In genomic region chr15:100732359-100733055, GRCh38 we compare ENCODE assay signal across 18 cellular contexts.
DNase-seq lines count a peak whose midpoint lies in the region; ATAC-seq and TF ChIP-seq lines count a peak whose summit lies in the region.
"Had no signal": no experiment of that assay in that cellular context is flagged by ENCODE, and none has a peak within 500 bp of the region (broad histone marks: within the 10 kb centered on the region; RNA-seq: fewer than 3 reads in every experiment).

No MANE protein-coding gene starts in this region.

- peak overlapping the region; percentile 63 for H3K4me2 ChIP-seq in PC-9

- H3K4me3 ChIP-seq in Caco-2 (ENCODE audit: low read depth, low read length) (no peak overlapping the region), PC-9 (0 out of 2 replicates have a peak overlapping the region, but pooled peaks have one; percentile 15)
- H3K4me3 ChIP-seq: adrenal gland, coronary artery, left ventricle myocardium inferior, right atrium auricular region, thyroid gland had no signal

- no peaks in the 10 kb centered on the region for H3K79me2 ChIP-seq in PC-9 (ENCODE audit: low read depth)

- no peak for TF ChIP-seq CTCF in Caco-2 (IDR thresholded peaks at IDR 0.05; ENCODE audit: insufficient read depth in 1 of 2, low read depth in 1 of 2, low read length in 1 of 2, severe bottlenecking in 1 of 2, unreplicated experiment in 1 of 2)
- TF ChIP-seq CTCF in PC-9 (conservative IDR thresholded peaks at IDR 0.05) = no peak
- TF ChIP-seq CTCF in endothelial cell (IDR thresholded peaks at IDR 0.05; ENCODE audit: unreplicated experiment) = no peak
- TF ChIP-seq CTCF in osteocyte (IDR thresholded peaks at IDR 0.05) = no peak

- H3K9me3 Mint-ChIP-seq in Caco-2 (ENCODE audit: unreplicated experiment) = peaks cover 10% of the 10 kb centered on the region
- H3K9me3 Mint-ChIP-seq in endothelial cell (ENCODE audit: unreplicated experiment) = no peaks in the 10 kb centered on the region
- H3K9me3 Mint-ChIP-seq in osteocyte (ENCODE audit: unreplicated experiment) = no peaks in the 10 kb centered on the region

- H3K9me2 ChIP-seq in PC-9 (ENCODE audit: insufficient read depth) = no peaks in the 10 kb centered on the region

- intact Hi-C loops in Caco-2 (cut with micrococcal nuclease; ENCODE audit: unreplicated experiment) (loop anchor here (1.0 to 5.0 kb wide), 2 partner anchors 10 to 140 kb away; no protein-coding TSS in a partner anchor), PC-9 (cut with micrococcal nuclease; ENCODE audit: unreplicated experiment) (loop anchor here (1.0 to 2.0 kb wide), 2 partner anchors 19 to 26 kb away; no protein-coding TSS in a partner anchor)

- no peak for ATAC-seq in GM18868 (IDR thresholded peaks at IDR 0.05; ENCODE audit: unreplicated experiment)
- ATAC-seq in GM18870 (IDR thresholded peaks at IDR 0.05; ENCODE audit: unreplicated experiment) = no peak
- ATAC-seq: naive thymus-derived CD4-positive, alpha-beta T cell had no signal

- H3K4me1 ChIP-seq in Caco-2 (peaks cover 23% of the 10 kb centered on the region), PC-9 (replicated peaks; ENCODE audit: insufficient read depth) (peaks cover 33% of the 10 kb centered on the region)
- H3K4me1 ChIP-seq: adrenal gland had no signal

- H3F3A ChIP-seq in PC-9 (ENCODE audit: insufficient read depth, low read depth) = peaks cover 39% of the 10 kb centered on the region

- peak overlapping the region; percentile 92 for H3K27ac ChIP-seq in PC-9
- H3K27ac ChIP-seq: adrenal gland, coronary artery, left ventricle myocardium inferior, right atrium auricular region, thyroid gland had no signal

- H3K9me3 ChIP-seq in Caco-2 (no peaks in the 10 kb centered on the region; the same call in 1 of the 2 replicates), PC-9 (ENCODE audit: insufficient read depth, low read depth) (no peaks in the 10 kb centered on the region)
- H3K9me3 ChIP-seq: adrenal gland, left ventricle myocardium inferior, right atrium auricular region, thyroid gland had no signal

- H3K4me3 Mint-ChIP-seq in Caco-2 (ENCODE audit: unreplicated experiment) = no peak overlapping the region
- H3K4me3 Mint-ChIP-seq in endothelial cell (ENCODE audit: unreplicated experiment) = no peak overlapping the region
- no peak overlapping the region for H3K4me3 Mint-ChIP-seq in osteocyte (ENCODE audit: unreplicated experiment)
- H3K4me3 Mint-ChIP-seq: naive thymus-derived CD4-positive, alpha-beta T cell had no signal

- BruUV-seq in Caco-2 (replicated peaks; lab: Mats Ljungman, UMichigan) (no TSS peak), PC-9 (replicated peaks; lab: Mats Ljungman, UMichigan) (TSS peak; percentile 90)

- POLR2A ChIA-PET in Caco-2 (lab: Charles Lee) (no interaction called here), PC-9 (lab: Charles Lee; ENCODE audit: unreplicated experiment) (interaction anchor here (0.5 to 0.7 kb wide), 4 partner anchors 11 to 185 kb away, joined by 3 to 7 read pairs (median 4); no protein-coding TSS in a partner anchor)

- no peaks in the 10 kb centered on the region for H4K20me1 ChIP-seq in PC-9 (ENCODE audit: insufficient read depth)

- CTCF ChIA-PET in Caco-2 (lab: Charles Lee) = interaction anchor here (0.9 kb wide), 1 partner anchor 140 kb away, joined by 3 read pairs; no protein-coding TSS in a partner anchor
- CTCF ChIA-PET in PC-9 (lab: Charles Lee) = no interaction called here

- H3K4me1 Mint-ChIP-seq in Caco-2 (ENCODE audit: low read depth, unreplicated experiment) (peaks cover 32% of the 10 kb centered on the region), endothelial cell (ENCODE audit: unreplicated experiment) (peaks cover 24% of the 10 kb centered on the region), osteocyte (ENCODE audit: unreplicated experiment) (peaks cover 18% of the 10 kb centered on the region)

- H3K27ac Mint-ChIP-seq in Caco-2 (ENCODE audit: unreplicated experiment) = peak overlapping the region; percentile 94
- peak overlapping the region; percentile 57 for H3K27ac Mint-ChIP-seq in endothelial cell (ENCODE audit: unreplicated experiment)
- peak overlapping the region; percentile 31 for H3K27ac Mint-ChIP-seq in osteocyte (ENCODE audit: unreplicated experiment)
- H3K27ac Mint-ChIP-seq: naive thymus-derived CD4-positive, alpha-beta T cell had no signal

- H3K27me3 Mint-ChIP-seq in Caco-2 (ENCODE audit: insufficient read depth, unreplicated experiment) (no peaks in the 10 kb centered on the region), endothelial cell (ENCODE audit: unreplicated experiment) (peaks cover 5% of the 10 kb centered on the region), osteocyte (ENCODE audit: unreplicated experiment) (no peaks in the 10 kb centered on the region)

- DNase-seq in Caco-2 (no peak), PC-9 (peak in 1 of 2 experiments; percentile 81), endothelial cell (ENCODE audit: low spot score) (no peak), osteocyte (ENCODE audit: extremely low spot score, unreplicated experiment) (peak; percentile 51), T-helper 2 cell (no peak), SIG-M5 (lab: John Stamatoyannopoulos, UW) (no peak)
- DNase-seq: activated CD4-positive, alpha-beta T cell treated with anti-CD3 and anti-CD28 coated beads, Interleukin-2, amount 50 U/mL, for 4 hours; adrenal gland; DMS53; erythroblast; left ventricle myocardium inferior; naive thymus-derived CD4-positive, alpha-beta T cell; stimulated activated CD4-positive, alpha-beta T cell treated with anti-CD3 and anti-CD28 coated beads, Interleukin-4, amount 100 ng/mL, for 24 hours; thyroid gland had no signal

- H3K36me3 ChIP-seq in Caco-2 (ENCODE audit: control insufficient read depth, insufficient read depth, low read length) (no peaks in the 10 kb centered on the region), PC-9 (ENCODE audit: low read depth) (no peaks in the 10 kb centered on the region)
- H3K36me3 ChIP-seq: adrenal gland, left ventricle myocardium inferior, right atrium auricular region, thyroid gland had no signal

- H3K27me3 ChIP-seq in Caco-2 (replicated peaks; ENCODE audit: control insufficient read depth, insufficient read depth, low read length) (no peaks in the 10 kb centered on the region), PC-9 (ENCODE audit: insufficient read depth, low read depth) (no peaks in the 10 kb centered on the region)
- H3K27me3 ChIP-seq: adrenal gland, right atrium auricular region, thyroid gland had no signal

- peaks cover 5% of the 10 kb centered on the region for H3K36me3 Mint-ChIP-seq in Caco-2 (ENCODE audit: insufficient read depth, unreplicated experiment)
- no peaks in the 10 kb centered on the region for H3K36me3 Mint-ChIP-seq in endothelial cell (ENCODE audit: low read depth, unreplicated experiment)
- H3K36me3 Mint-ChIP-seq in osteocyte (ENCODE audit: unreplicated experiment) = no peaks in the 10 kb centered on the region
- H3K36me3 Mint-ChIP-seq: naive thymus-derived CD4-positive, alpha-beta T cell had no signal

- H2AFZ ChIP-seq in PC-9 = peak overlapping the region; percentile 35; the same call in 1 of the 2 replicates

Comparison
In these comparisons a context has a peak if more than half of its experiments do, and no peak if none do; other contexts are left out.
1. H3K27ac Mint-ChIP-seq: peak in every context shown above with its lines; median percentile 94 in Caco-2; 57 in endothelial cell; 31 in osteocyte.